ENCODE assay signal across 8 cellular contexts in genomic region chr2:23940976-23941605, GRCh38. TPM values are rescaled to one million over a fixed set of nuclear protein-coding genes. Genes with fewer than 3 reads are reported as not detected.
A peak's percentile ranks its signal among the peaks of the same experiment; 100 is the strongest.
DNase-seq lines count a peak whose midpoint lies in the region; ATAC-seq, FAIRE-seq and TF ChIP-seq lines count a peak whose summit lies in the region.

No MANE protein-coding gene starts in this region.

- intact Hi-C loops in pancreas (cut with DNase I), result no loop called here

- TF ChIP-seq CTCF in AG04450 (IDR thresholded peaks at IDR 0.05; ENCODE audit: low read depth, low read length) (no peak), WERI-Rb-1 (IDR thresholded peaks at IDR 0.05; ENCODE audit: low read depth, low read length) (no peak), foreskin keratinocyte (conservative IDR thresholded peaks at IDR 0.05) (no peak), pancreas (IDR thresholded peaks at IDR 0.05) (no peak)

- in situ Hi-C loops in HAP-1 (cut with MboI; ENCODE audit: low sequenced_read_pairs), result no loop called here

- H3K27ac ChIP-seq in AG04450 (ENCODE audit: low read depth, low read length) (peak overlapping the region; percentile 13), WERI-Rb-1 (peak overlapping the region; percentile 95), foreskin keratinocyte (peak overlapping the region; percentile 91), pancreas (peak overlapping the region; percentile 84 to 90 (median 87))

- CTCF ChIA-PET in AG04450 (lab: Charles Lee), result interaction anchor here (0.5 to 4.9 kb wide), 2 partner anchors 14 to 535 kb away, joined by 4 to 37 read pairs; partner anchors contain the start of gene ATAD2B

- no peak for FAIRE-seq in pancreas (lab: Jason Lieb, UNC)

- H3K4me3 ChIP-seq in AG04450 (ENCODE audit: low read depth, low read length) (peak overlapping the region; percentile 80), HAP-1 (peak overlapping the region; percentile 70), WERI-Rb-1 (ENCODE audit: low read depth, low read length) (peak overlapping the region; percentile 52), pancreas (peak overlapping the region; percentile 61 to 86 (median 73))

- H3K9me3 ChIP-seq in AG04450 (ENCODE audit: control insufficient read depth, insufficient read depth, low read length), result no peaks in the 10 kb centered on the region
- H3K9me3 ChIP-seq in HAP-1, result no peaks in the 10 kb centered on the region
- H3K9me3 ChIP-seq in WERI-Rb-1 (ENCODE audit: severe bottlenecking), result no peaks in the 10 kb centered on the region
- no peaks in the 10 kb centered on the region for H3K9me3 ChIP-seq in pancreas

- H3K4me1 ChIP-seq in HAP-1, result peaks cover 13% of the 10 kb centered on the region
- peaks cover 9% of the 10 kb centered on the region for H3K4me1 ChIP-seq in foreskin keratinocyte
- H3K4me1 ChIP-seq in pancreas, result peaks cover 0 to 8% (median 0%) of the 10 kb centered on the region in 3 donors

- DNase-seq in AG04450 (ENCODE audit: low read depth, low spot score), result no peak
- DNase-seq in HAP-1 (ENCODE audit: low spot score in 2 of 2), result peak in 1 of 2 experiments; percentile 61
- no peak for DNase-seq in WERI-Rb-1
- DNase-seq in foreskin keratinocyte, result peak in 1 of 2 donors; percentile 47
- DNase-seq in pancreas, result no peak
- no peak for DNase-seq in T1000 (lab: John Stamatoyannopoulos, UW)

- ATAC-seq in foreskin keratinocyte (no peak), pancreas (peak in 1 of 4 donors; percentile 21), GM18519 (IDR thresholded peaks at IDR 0.05; ENCODE audit: low FRiP score, unreplicated experiment) (no peak), HG03442 (IDR thresholded peaks at IDR 0.05; ENCODE audit: unreplicated experiment) (no peak)

- H3K36me3 ChIP-seq in HAP-1 (replicated peaks) (no peaks in the 10 kb centered on the region), WERI-Rb-1 (peaks cover 11% of the 10 kb centered on the region), pancreas (no peaks in the 10 kb centered on the region)

- 1% methylated on average over 15 of the region's 15 CpGs for WGBS in pancreas, 2 donors

- POLR2A ChIA-PET in AG04450 (lab: Yijun Ruan, JAX), result interaction anchor here (0.6 to 2.3 kb wide), 4 partner anchors 14 to 143 kb away, joined by 3 to 25 read pairs (median 6); partner anchors contain the start of genes ATAD2B and TP53I3

- H3K27me3 ChIP-seq in AG04450 (ENCODE audit: control insufficient read depth, insufficient read depth, low read length) (no peaks in the 10 kb centered on the region), HAP-1 (ENCODE audit: low read depth) (no peaks in the 10 kb centered on the region), WERI-Rb-1 (ENCODE audit: insufficient read depth, low read depth, severe bottlenecking) (no peaks in the 10 kb centered on the region), foreskin keratinocyte (no peaks in the 10 kb centered on the region), pancreas (no peaks in the 10 kb centered on the region)

RNA-seq across cellular contexts. Expression of gene UBXN2A, which starts 0.8 kb away (rescaled TPM):
- polyA plus RNA-seq in AG04450 (2011; rRNA removed) (9.0 and 13.1 TPM in 2 replicates), foreskin keratinocyte (7.4 and 8.7 TPM in 2 replicates), pancreas (1 to 10 TPM; 2.4 to 4.9 TPM)
- 4.2 and 5.0 TPM in 2 replicates for polyA minus RNA-seq in AG04450 (2011; rRNA and poly(A)+ RNA removed)
- total RNA-seq in foreskin keratinocyte (12.1 and 13.1 TPM in 2 replicates), pancreas (1 to 10 TPM; 3.4 to 9.0 (median 5.2) TPM)

RNA-seq across cellular contexts. Expression of gene ATAD2B, which starts 14.2 kb away (rescaled TPM):
- polyA plus RNA-seq in AG04450 (2011; rRNA removed) (4.5 and 6.0 TPM in 2 replicates), foreskin keratinocyte (0.77 and 1.1 TPM in 2 replicates), pancreas (1 to 10 TPM; 4.1 to 4.4 TPM)
- polyA minus RNA-seq in AG04450 (2011; rRNA and poly(A)+ RNA removed), result 8.6 and 12.3 TPM in 2 replicates
- total RNA-seq in foreskin keratinocyte (5.6 and 6.1 TPM in 2 replicates), pancreas (10 to 100 TPM in 2 of 6 donors, 1 to 10 TPM in 4; 7.4 to 15.6 (median 9.9) TPM)

Comparison
In these comparisons a context has a peak if more than half of its experiments do, and no peak if none do; other contexts are left out.
1. H3K27ac ChIP-seq: peak in every context shown above with its lines; median percentile 95 in WERI-Rb-1; 91 in foreskin keratinocyte; 87 in pancreas; 13 in AG04450.